ENCODE assay signal across 9 cellular contexts in genomic region chr15:66883322-66883911, GRCh38.
DNase-seq lines count a peak whose midpoint lies in the region; ATAC-seq, FAIRE-seq and TF ChIP-seq lines count a peak whose summit lies in the region.
"Had no signal": no experiment of that assay in that cellular context is flagged by ENCODE, and none has a peak within 500 bp of the region (broad histone marks: within the 10 kb centered on the region; RNA-seq: fewer than 3 reads in every experiment).

No MANE protein-coding gene starts in this region.

- no peak for TF ChIP-seq CTCF in bronchial epithelial cell (IDR thresholded peaks at IDR 0.05; ENCODE audit: insufficient read depth, low read length, severe bottlenecking)
- TF ChIP-seq CTCF in kidney (IDR thresholded peaks at IDR 0.05; ENCODE audit: borderline replicate concordance, extremely low read depth, insufficient read depth) = no peak
- TF ChIP-seq CTCF in OCI-LY7 (conservative IDR thresholded peaks at IDR 0.05; ENCODE audit: low read length) = no peak
- TF ChIP-seq CTCF in WERI-Rb-1 (IDR thresholded peaks at IDR 0.05; ENCODE audit: low read depth, low read length) = no peak

- no peaks in the 10 kb centered on the region for H3K79me2 ChIP-seq in OCI-LY7 (ENCODE audit: insufficient read depth, low read depth, low read length)

- H4K20me1 ChIP-seq in OCI-LY7 (ENCODE audit: insufficient read depth, low read length) = no peaks in the 10 kb centered on the region

- H3K9me3 Mint-ChIP-seq in activated naive CD8-positive, alpha-beta T cell treated with anti-CD3 and anti-CD28 coated beads, Interleukin-2, amount 10 ng/mL, durations not matched to agents 7 days and 5 days = no peaks in the 10 kb centered on the region
- H3K9me3 Mint-ChIP-seq in activated naive CD8-positive, alpha-beta T cell treated with anti-CD3 and anti-CD28 coated beads for 36 hours = peaks cover 9% of the 10 kb centered on the region

- no peak overlapping the region for H3K27ac Mint-ChIP-seq in activated naive CD8-positive, alpha-beta T cell treated with anti-CD3 and anti-CD28 coated beads, Interleukin-2, amount 10 ng/mL, durations not matched to agents 7 days and 5 days
- no peak overlapping the region for H3K27ac Mint-ChIP-seq in activated naive CD8-positive, alpha-beta T cell treated with anti-CD3 and anti-CD28 coated beads for 36 hours

- POLR2A ChIA-PET in activated naive CD8-positive, alpha-beta T cell treated with anti-CD3 and anti-CD28 coated beads, Interleukin-2, amount 10 ng/mL, durations not matched to agents 7 days and 5 days (lab: Charles Lee) = no interaction called here
- POLR2A ChIA-PET in OCI-LY7 (lab: Charles Lee) = no interaction called here

- no peaks in the 10 kb centered on the region for H3K27me3 ChIP-seq in bronchial epithelial cell (ENCODE audit: control insufficient read depth, insufficient read depth, low read length)
- no peaks in the 10 kb centered on the region for H3K27me3 ChIP-seq in stomach smooth muscle (ENCODE audit: control insufficient read depth in 1 of 2, insufficient read depth in 2 of 2, low read length in 2 of 2)
- H3K27me3 ChIP-seq in WERI-Rb-1 (ENCODE audit: insufficient read depth, low read depth, severe bottlenecking) = no peaks in the 10 kb centered on the region

- H3K4me1 ChIP-seq in kidney (ENCODE audit: control insufficient read depth in 1 of 2, insufficient read depth in 1 of 2, low read depth in 1 of 2, low read length in 2 of 2) (peaks cover 6 to 14% of the 10 kb centered on the region in 2 donors), stomach smooth muscle (ENCODE audit: control insufficient read depth, insufficient read depth, low read length) (peaks cover 34% of the 10 kb centered on the region), OCI-LY7 (ENCODE audit: insufficient read depth, low read length, poor library complexity, severe bottlenecking) (peaks cover 5% of the 10 kb centered on the region)

- H3K36me3 ChIP-seq in bronchial epithelial cell (ENCODE audit: control insufficient read depth, insufficient read depth, low read length) = no peaks in the 10 kb centered on the region
- H3K36me3 ChIP-seq in kidney (ENCODE audit: control insufficient read depth in 1 of 2, insufficient read depth in 2 of 2, low read length in 2 of 2) = no peaks in the 10 kb centered on the region
- no peaks in the 10 kb centered on the region for H3K36me3 ChIP-seq in stomach smooth muscle (ENCODE audit: control insufficient read depth in 2 of 2, insufficient read depth in 2 of 2, low read length in 2 of 2)
- no peaks in the 10 kb centered on the region for H3K36me3 ChIP-seq in OCI-LY7 (ENCODE audit: insufficient read depth, low read length)
- H3K36me3 ChIP-seq in WERI-Rb-1 = no peaks in the 10 kb centered on the region

- peak; percentile 2 for DNase-seq in activated naive CD8-positive, alpha-beta T cell treated with anti-CD3 and anti-CD28 coated beads, Interleukin-2, amount 10 ng/mL, durations not matched to agents 7 days and 5 days
- DNase-seq in activated naive CD8-positive, alpha-beta T cell treated with anti-CD3 and anti-CD28 coated beads for 36 hours = no peak
- DNase-seq in bronchial epithelial cell (ENCODE audit: low read depth) = peak; percentile 99
- peak; percentile 95 for DNase-seq in kidney
- no peak for DNase-seq in OCI-LY7 (ENCODE audit: low spot score)
- DNase-seq in WERI-Rb-1 = no peak
- DNase-seq: DND-41 had no signal

- H3K4me1 Mint-ChIP-seq in activated naive CD8-positive, alpha-beta T cell treated with anti-CD3 and anti-CD28 coated beads, Interleukin-2, amount 10 ng/mL, durations not matched to agents 7 days and 5 days = no peaks in the 10 kb centered on the region
- H3K4me1 Mint-ChIP-seq in activated naive CD8-positive, alpha-beta T cell treated with anti-CD3 and anti-CD28 coated beads for 36 hours = no peaks in the 10 kb centered on the region

- CTCF ChIA-PET in OCI-LY7 (lab: Charles Lee; ENCODE audit: unreplicated experiment) = no interaction called here

- H3K27ac ChIP-seq in kidney (ENCODE audit: low read depth in 2 of 2, low read length in 2 of 2) (peak overlapping the region in 1 of 2 donors; percentile 76), stomach smooth muscle (ENCODE audit: low read length) (peak overlapping the region; percentile 37), OCI-LY7 (ENCODE audit: low read depth, low read length, poor library complexity, severe bottlenecking) (no peak overlapping the region), WERI-Rb-1 (no peak overlapping the region)

- ATAC-seq in activated naive CD8-positive, alpha-beta T cell treated with anti-CD3 and anti-CD28 coated beads, Interleukin-2, amount 10 ng/mL, durations not matched to agents 7 days and 5 days (ENCODE audit: low read depth) = no peak
- no peak for ATAC-seq in GM19397 (IDR thresholded peaks at IDR 0.05; ENCODE audit: unreplicated experiment)

- H3K4me3 Mint-ChIP-seq in activated naive CD8-positive, alpha-beta T cell treated with anti-CD3 and anti-CD28 coated beads, Interleukin-2, amount 10 ng/mL, durations not matched to agents 7 days and 5 days = no peak overlapping the region
- no peak overlapping the region for H3K4me3 Mint-ChIP-seq in activated naive CD8-positive, alpha-beta T cell treated with anti-CD3 and anti-CD28 coated beads for 36 hours

- H3K4me2 ChIP-seq in OCI-LY7 (ENCODE audit: low read length) = no peak overlapping the region

- no peaks in the 10 kb centered on the region for H3K36me3 Mint-ChIP-seq in activated naive CD8-positive, alpha-beta T cell treated with anti-CD3 and anti-CD28 coated beads, Interleukin-2, amount 10 ng/mL, durations not matched to agents 7 days and 5 days
- H3K36me3 Mint-ChIP-seq in activated naive CD8-positive, alpha-beta T cell treated with anti-CD3 and anti-CD28 coated beads for 36 hours = no peaks in the 10 kb centered on the region

- BruUV-seq in OCI-LY7 (replicated peaks; lab: Mats Ljungman, UMichigan) = no TSS peak

- H3K4me3 ChIP-seq in bronchial epithelial cell (ENCODE audit: low read depth, low read length) = no peak overlapping the region
- no peak overlapping the region for H3K4me3 ChIP-seq in kidney (ENCODE audit: low read length in 2 of 2)
- peak overlapping the region; percentile 15 to 33 for H3K4me3 ChIP-seq in stomach smooth muscle (ENCODE audit: low read length in 2 of 2)
- H3K4me3 ChIP-seq in OCI-LY7 (ENCODE audit: low read depth, low read length, poor library complexity, severe bottlenecking) = no peak overlapping the region
- no peak overlapping the region for H3K4me3 ChIP-seq in WERI-Rb-1 (ENCODE audit: low read depth, low read length)

- H3K27me3 Mint-ChIP-seq in activated naive CD8-positive, alpha-beta T cell treated with anti-CD3 and anti-CD28 coated beads, Interleukin-2, amount 10 ng/mL, durations not matched to agents 7 days and 5 days = peaks cover 12% of the 10 kb centered on the region
- no peaks in the 10 kb centered on the region for H3K27me3 Mint-ChIP-seq in activated naive CD8-positive, alpha-beta T cell treated with anti-CD3 and anti-CD28 coated beads for 36 hours

- H3K9ac ChIP-seq in kidney (ENCODE audit: low read length in 2 of 2) = no peak overlapping the region
- peak overlapping the region in 1 of 2 donors; percentile 47 for H3K9ac ChIP-seq in stomach smooth muscle (ENCODE audit: low read length in 2 of 2)

- FAIRE-seq in bronchial epithelial cell (lab: Jason Lieb, UNC) = peak; percentile 97
- FAIRE-seq in kidney (lab: Jason Lieb, UNC) = peak; percentile 93

- no peak overlapping the region for H2AFZ ChIP-seq in OCI-LY7 (ENCODE audit: low read length)

- intact Hi-C loops in kidney (cut with DNase I) = no loop called here
- intact Hi-C loops in OCI-LY7 (cut with micrococcal nuclease; ENCODE audit: unreplicated experiment) = no loop called here

- no peaks in the 10 kb centered on the region for H3K9me2 ChIP-seq in OCI-LY7 (ENCODE audit: insufficient read depth, low read length)

- H3K9me3 ChIP-seq in kidney (ENCODE audit: control insufficient read depth in 1 of 2, low read length in 2 of 2) (no peaks in the 10 kb centered on the region), stomach smooth muscle (ENCODE audit: control insufficient read depth in 2 of 2, low read length in 2 of 2) (no peaks in the 10 kb centered on the region), OCI-LY7 (ENCODE audit: low read length) (0 out of 2 replicates have a peak, but pooled peaks cover 2% of the 10 kb centered on the region), WERI-Rb-1 (ENCODE audit: severe bottlenecking) (no peaks in the 10 kb centered on the region)

Comparison
In these comparisons a context has a peak if more than half of its experiments do, and no peak if none do; other contexts are left out.
1. DNase-seq: peak in activated naive CD8-positive, alpha-beta T cell treated with anti-CD3 and anti-CD28 coated beads, Interleukin-2, amount 10 ng/mL, durations not matched to agents 7 days and 5 days (single experiment), bronchial epithelial cell (single experiment) and kidney (single experiment); none in activated naive CD8-positive, alpha-beta T cell treated with anti-CD3 and anti-CD28 coated beads for 36 hours (single experiment), OCI-LY7 (single experiment) and WERI-Rb-1 (single experiment).
2. H3K4me3 ChIP-seq: peak in stomach smooth muscle (2 of 2); none in bronchial epithelial cell (single experiment), kidney (0 of 2), OCI-LY7 (single experiment) and WERI-Rb-1 (single experiment).